In the genomic region with DNA sequence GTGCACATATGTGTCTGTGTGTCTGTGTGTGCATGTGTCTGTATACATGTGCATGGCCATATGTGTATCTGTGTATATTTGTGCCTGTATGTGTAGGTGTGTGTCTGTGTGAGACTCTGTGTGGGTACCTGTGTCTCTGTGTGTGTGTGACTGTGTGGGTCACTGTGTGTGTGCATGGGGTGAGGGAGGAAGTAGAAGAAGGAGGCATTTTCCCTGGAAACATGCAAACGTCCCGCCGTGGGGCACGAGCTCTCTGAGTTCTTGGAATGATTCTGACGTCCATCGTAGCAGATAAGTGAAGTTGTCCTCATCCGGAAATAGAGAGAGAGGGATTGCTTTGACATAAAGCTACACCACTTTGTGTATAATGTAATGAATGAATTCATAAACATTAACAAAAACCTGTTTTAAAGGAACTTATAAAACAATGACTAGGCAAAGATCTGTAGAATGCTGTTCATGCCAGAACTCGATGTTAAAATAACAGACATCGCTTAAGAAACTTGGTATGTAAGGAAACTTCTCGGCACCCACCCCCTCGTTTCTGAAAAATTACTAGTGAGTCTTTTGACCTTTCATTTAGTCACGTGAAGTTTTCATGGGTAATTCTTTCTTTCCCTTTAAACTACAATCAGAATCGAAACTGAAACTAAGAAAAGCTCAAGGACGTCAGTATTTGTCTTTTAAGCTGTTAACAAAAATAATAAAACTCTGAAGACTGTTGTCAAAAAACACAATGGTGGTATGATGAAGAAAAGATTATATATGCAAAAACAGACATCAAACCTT, we compare ENCODE assay signal across 8 cellular contexts. TPM values are rescaled to one million over a fixed set of nuclear protein-coding genes. Genes with fewer than 3 reads are reported as not detected.
DNase-seq lines count a peak whose midpoint lies in the region; ATAC-seq and TF ChIP-seq lines count a peak whose summit lies in the region.

No MANE protein-coding gene starts in this region.

- TF ChIP-seq POLR2A in vagina (IDR thresholded peaks at IDR 0.05) = no peak

- H3K27me3 ChIP-seq in effector memory CD4-positive, alpha-beta T cell (replicated peaks; ENCODE audit: control insufficient read depth, insufficient read depth, low read length, poor library complexity, severe bottlenecking) = no peaks in the 10 kb centered on the region
- H3K27me3 ChIP-seq in muscle layer of duodenum (ENCODE audit: low read depth, low read length) = no peaks in the 10 kb centered on the region
- no peaks in the 10 kb centered on the region for H3K27me3 ChIP-seq in vagina

- intact Hi-C loops in vagina (cut with DNase I) = no loop called here

- H3K4me3 ChIP-seq in AG04449 (ENCODE audit: low read depth, low read length) (peak overlapping the region; percentile 31), muscle layer of duodenum (ENCODE audit: low read depth in 1 of 2, low read length in 2 of 2) (peak overlapping the region; percentile 23 to 58), vagina (peak overlapping the region; percentile 44 to 48)
- H3K4me3 ChIP-seq in effector memory CD4-positive, alpha-beta T cell (ENCODE audit: insufficient read depth, low read depth, low read length, poor library complexity, severe bottlenecking) = peak overlapping the region; percentile 35

- DNase-seq in AG04449 (ENCODE audit: low read depth, low spot score) (no peak), T-helper 2 cell (peak in 3 of 5 experiments; percentile 26 to 82 (median 28)), vagina (ENCODE audit: extremely low spot score in 2 of 2) (no peak), NCI-H510A treated with DMSO at 0.1 percent for 48 hours (lab: John Stamatoyannopoulos, UW) (no peak)
- no peak for DNase-seq in effector memory CD4-positive, alpha-beta T cell

- no peaks in the 10 kb centered on the region for H3K36me3 ChIP-seq in effector memory CD4-positive, alpha-beta T cell (ENCODE audit: control insufficient read depth, insufficient read depth, low read length)
- H3K36me3 ChIP-seq in muscle layer of duodenum (ENCODE audit: control insufficient read depth in 1 of 2, insufficient read depth in 2 of 2, low read length in 2 of 2) (no peaks in the 10 kb centered on the region), vagina (no peaks in the 10 kb centered on the region)

- ATAC-seq in GM21447 (IDR thresholded peaks at IDR 0.05; ENCODE audit: unreplicated experiment) (peak; percentile 43), HG03159 (IDR thresholded peaks at IDR 0.05; ENCODE audit: unreplicated experiment) (no peak)

- peaks cover 16% of the 10 kb centered on the region for H3K4me1 ChIP-seq in effector memory CD4-positive, alpha-beta T cell (ENCODE audit: control insufficient read depth, insufficient read depth, low read length, poor library complexity, severe bottlenecking)
- H3K4me1 ChIP-seq in muscle layer of duodenum (ENCODE audit: control insufficient read depth in 1 of 2, insufficient read depth in 2 of 2, low read length in 2 of 2) = peaks cover 5 to 12% of the 10 kb centered on the region in 2 donors
- peaks cover 23% of the 10 kb centered on the region for H3K4me1 ChIP-seq in vagina

- H3K27ac ChIP-seq in effector memory CD4-positive, alpha-beta T cell (ENCODE audit: insufficient read depth, low read length, poor library complexity, severe bottlenecking) = peak overlapping the region; percentile 74
- H3K27ac ChIP-seq in muscle layer of duodenum (ENCODE audit: low read length) = peak overlapping the region; percentile 86
- H3K27ac ChIP-seq in vagina = peak overlapping the region; percentile 87

- POLR2A ChIA-PET in AG04449 (lab: Yijun Ruan, JAX) = interaction anchor here (1.5 to 2.8 kb wide), 2 partner anchors 24 to 44 kb away, joined by 4 to 17 read pairs; partner anchors contain the start of gene KLF6

- CTCF ChIA-PET in AG04449 (lab: Yijun Ruan, JAX) = interaction anchor here (1.9 kb wide), 1 partner anchor 13 kb away, joined by 5 read pairs; no protein-coding TSS in a partner anchor

- H3K9me3 ChIP-seq in effector memory CD4-positive, alpha-beta T cell (ENCODE audit: control insufficient read depth, low read length) = no peaks in the 10 kb centered on the region
- H3K9me3 ChIP-seq in muscle layer of duodenum (ENCODE audit: control insufficient read depth in 1 of 2, low read length in 2 of 2) (no peaks in the 10 kb centered on the region), vagina (no peaks in the 10 kb centered on the region)

- TF ChIP-seq CTCF in AG04449 (IDR thresholded peaks at IDR 0.05; ENCODE audit: insufficient read depth, low read length, missing control alignments) (no peak), vagina (IDR thresholded peaks at IDR 0.05) (no peak)

RNA-seq across cellular contexts. Expression of gene KLF6, which starts 43.6 kb away (rescaled TPM):
- 145 TPM for total RNA-seq in vagina

Comparison
In these comparisons a context has a peak if more than half of its experiments do, and no peak if none do; other contexts are left out.
1. DNase-seq: peak in T-helper 2 cell (3 of 5); none in AG04449 (single experiment), effector memory CD4-positive, alpha-beta T cell (0 of 3), vagina (0 of 2) and NCI-H510A treated with DMSO at 0.1 percent for 48 hours (single experiment).
2. Peak in every context shown above with its lines, with median percentiles within 50 percentile points of each other: H3K4me3 ChIP-seq and H3K27ac ChIP-seq.